ENCODE assay signal across 8 cellular contexts in genomic region chr11:2194877-2195755, GRCh38. TPM values are rescaled to one million over a fixed set of nuclear protein-coding genes. Genes with fewer than 3 reads are reported as not detected.
DNase-seq lines count a peak whose midpoint lies in the region; ATAC-seq, FAIRE-seq and TF ChIP-seq lines count a peak whose summit lies in the region.

No MANE protein-coding gene starts in this region.

- H3K9ac ChIP-seq in adipocyte (ENCODE audit: low read length): no peak overlapping the region

- TF ChIP-seq CTCF in AG04450 (IDR thresholded peaks at IDR 0.05; ENCODE audit: low read depth, low read length) (peak; percentile 85), kidney epithelial cell (IDR thresholded peaks at IDR 0.05; ENCODE audit: insufficient read depth, low read length, poor library complexity, severe bottlenecking) (peak; percentile 98)

- POLR2A ChIA-PET in AG04450 (lab: Yijun Ruan, JAX): no interaction called here

- H3K36me3 Mint-ChIP-seq in stimulated activated effector memory CD8-positive, alpha-beta T cell treated with anti-CD3 and anti-CD28 coated beads, Interleukin-12 subunit alpha, Interleukin-12 subunit beta, amount 100 ng/mL, for 72 hours: no peaks in the 10 kb centered on the region

- no peaks in the 10 kb centered on the region for H3K36me3 ChIP-seq in SJSA1
- H3K36me3 ChIP-seq in adipocyte (ENCODE audit: control insufficient read depth, insufficient read depth, low read length, severe bottlenecking): no peaks in the 10 kb centered on the region
- no peaks in the 10 kb centered on the region for H3K36me3 ChIP-seq in kidney epithelial cell (ENCODE audit: control insufficient read depth, insufficient read depth, low read length)

- H3K9me3 ChIP-seq in AG04450 (ENCODE audit: control insufficient read depth, insufficient read depth, low read length): no peaks in the 10 kb centered on the region; the same call in 1 of the 2 replicates
- H3K9me3 ChIP-seq in SJSA1 (replicated peaks): no peaks in the 10 kb centered on the region
- H3K9me3 ChIP-seq in adipocyte (ENCODE audit: control insufficient read depth, low read length): no peaks in the 10 kb centered on the region

- H3K4me1 ChIP-seq in SJSA1 (replicated peaks) (no peaks in the 10 kb centered on the region), adipocyte (ENCODE audit: control insufficient read depth, insufficient read depth, low read length) (no peaks in the 10 kb centered on the region)

- ATAC-seq in stimulated activated effector memory CD8-positive, alpha-beta T cell treated with anti-CD3 and anti-CD28 coated beads, Interleukin-12 subunit alpha, Interleukin-12 subunit beta, amount 100 ng/mL, for 72 hours: peak; percentile 27

- H3K27ac ChIP-seq in AG04450 (ENCODE audit: low read depth, low read length): no peak overlapping the region
- H3K27ac ChIP-seq in SJSA1: no peak overlapping the region

- H3K27ac Mint-ChIP-seq in stimulated activated effector memory CD8-positive, alpha-beta T cell treated with anti-CD3 and anti-CD28 coated beads, Interleukin-12 subunit alpha, Interleukin-12 subunit beta, amount 100 ng/mL, for 72 hours: no peak overlapping the region

- no peak overlapping the region for H3K4me3 Mint-ChIP-seq in stimulated activated effector memory CD8-positive, alpha-beta T cell treated with anti-CD3 and anti-CD28 coated beads, Interleukin-12 subunit alpha, Interleukin-12 subunit beta, amount 100 ng/mL, for 72 hours

- peaks cover 15% of the 10 kb centered on the region for H3K27me3 ChIP-seq in AG04450 (ENCODE audit: control insufficient read depth, insufficient read depth, low read length)
- H3K27me3 ChIP-seq in SJSA1 (replicated peaks): peaks cover 29% of the 10 kb centered on the region
- peaks cover 57% of the 10 kb centered on the region for H3K27me3 ChIP-seq in adipocyte (replicated peaks; ENCODE audit: control insufficient read depth, insufficient read depth, low read length)
- H3K27me3 ChIP-seq in kidney epithelial cell (ENCODE audit: control insufficient read depth, insufficient read depth, low read length): peaks cover 28% of the 10 kb centered on the region

- H3K9me3 Mint-ChIP-seq in stimulated activated effector memory CD8-positive, alpha-beta T cell treated with anti-CD3 and anti-CD28 coated beads, Interleukin-12 subunit alpha, Interleukin-12 subunit beta, amount 100 ng/mL, for 72 hours: no peaks in the 10 kb centered on the region

- CTCF ChIA-PET in AG04450 (lab: Charles Lee): interaction anchor here (0.6 to 3.2 kb wide), 9 partner anchors 9 to 542 kb away, joined by 3 to 32 read pairs (median 4); partner anchors contain the start of gene TSSC4

- DNase-seq in AG04450 (ENCODE audit: low read depth, low spot score) (no peak), GM18507 (ENCODE audit: extremely low spot score, insufficient read length, low read depth) (peak; percentile 32), SJSA1 (ENCODE audit: low read depth in 1 of 2, low spot score in 2 of 2) (peak; percentile 63 to 77), adipocyte (ENCODE audit: low read depth) (peak; percentile 57), kidney epithelial cell (ENCODE audit: low read depth) (no peak), NCI-H510A (lab: John Stamatoyannopoulos, UW) (no peak), COLO829 (ENCODE audit: low spot score) (no peak)
- peak; percentile 61 to 79 for DNase-seq in stimulated activated effector memory CD8-positive, alpha-beta T cell treated with anti-CD3 and anti-CD28 coated beads, Interleukin-12 subunit alpha, Interleukin-12 subunit beta, amount 100 ng/mL, for 72 hours (ENCODE audit: low spot score in 2 of 2)

- H3K4me3 ChIP-seq in AG04450 (ENCODE audit: low read depth, low read length) (no peak overlapping the region), SJSA1 (no peak overlapping the region), adipocyte (ENCODE audit: low read length) (no peak overlapping the region), kidney epithelial cell (ENCODE audit: low read depth, low read length) (no peak overlapping the region)

- peaks cover 27% of the 10 kb centered on the region for H3K4me1 Mint-ChIP-seq in stimulated activated effector memory CD8-positive, alpha-beta T cell treated with anti-CD3 and anti-CD28 coated beads, Interleukin-12 subunit alpha, Interleukin-12 subunit beta, amount 100 ng/mL, for 72 hours

- FAIRE-seq in GM18507 (lab: Jason Lieb, UNC): no peak

RNA-seq across cellular contexts. Expression of gene TH, which starts 23.5 kb away (rescaled TPM):
- not detected in 2 replicates for polyA plus RNA-seq in AG04450 (2011; rRNA removed)
- not detected in 2 replicates for polyA minus RNA-seq in AG04450 (2011; rRNA and poly(A)+ RNA removed)
- not detected in 2 replicates for total RNA-seq in SJSA1 (2014; rRNA removed; shearing (Covaris generic))
- not detected in 2 replicates for total RNA-seq in kidney epithelial cell

RNA-seq across cellular contexts. Expression of gene INS, which starts 34.1 kb away (rescaled TPM):
- not detected in 2 replicates for polyA plus RNA-seq in AG04450 (2011; rRNA removed)
- polyA minus RNA-seq in AG04450 (2011; rRNA and poly(A)+ RNA removed): not detected in 2 replicates
- not detected in 2 replicates for total RNA-seq in SJSA1 (2014; rRNA removed; shearing (Covaris generic))
- not detected in 2 replicates for total RNA-seq in kidney epithelial cell

RNA-seq across cellular contexts. Expression of gene IGF2, which starts 55.9 kb away (rescaled TPM):
- 16.6 and 30.8 TPM in 2 replicates for polyA plus RNA-seq in AG04450 (2011; rRNA removed)
- 38.9 and 48.3 TPM in 2 replicates for polyA minus RNA-seq in AG04450 (2011; rRNA and poly(A)+ RNA removed)
- total RNA-seq in SJSA1 (2014; rRNA removed; shearing (Covaris generic)): 29.7 and 31.5 TPM in 2 replicates
- total RNA-seq in kidney epithelial cell: 8.7 and 11.4 TPM in 2 replicates

Comparison
In these comparisons a context has a peak if more than half of its experiments do, and no peak if none do; other contexts are left out.
1. DNase-seq: peak in GM18507 (single experiment), SJSA1 (2 of 2), adipocyte (single experiment) and stimulated activated effector memory CD8-positive, alpha-beta T cell treated with anti-CD3 and anti-CD28 coated beads, Interleukin-12 subunit alpha, Interleukin-12 subunit beta, amount 100 ng/mL, for 72 hours (2 of 2); none in AG04450 (single experiment), kidney epithelial cell (single experiment), NCI-H510A (single experiment) and COLO829 (single experiment).